ENCODE assay signal across 23 cellular contexts in the genomic region with DNA sequence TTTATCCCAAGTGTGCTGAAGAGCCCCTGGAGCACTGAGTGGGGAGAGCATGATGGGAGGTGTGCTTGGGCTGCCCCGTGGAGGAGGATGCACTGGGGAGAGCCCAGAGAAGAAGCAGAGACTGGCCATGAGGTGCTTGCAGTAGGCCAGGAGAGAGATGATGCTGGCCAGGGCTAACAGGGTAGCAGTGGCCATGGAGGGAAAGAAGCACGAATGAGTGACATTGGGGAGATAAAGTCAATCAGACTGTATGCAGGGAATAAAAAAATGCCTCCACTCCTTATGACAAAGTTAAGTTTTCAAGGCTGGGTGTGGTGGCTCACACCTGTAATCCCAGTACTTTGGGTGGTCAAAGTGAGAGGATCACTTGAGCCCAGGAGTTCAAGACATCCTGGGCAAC. TPM values are rescaled to one million over a fixed set of nuclear protein-coding genes. Genes with fewer than 3 reads are reported as not detected.
DNase-seq lines count a peak whose midpoint lies in the region; ATAC-seq and TF ChIP-seq lines count a peak whose summit lies in the region.
"Had no signal": no experiment of that assay in that cellular context is flagged by ENCODE, and none has a peak within 500 bp of the region (broad histone marks: within the 10 kb centered on the region; RNA-seq: fewer than 3 reads in every experiment).

No MANE protein-coding gene starts in this region.

- no peak overlapping the region for H2BK12ac ChIP-seq in H9 (ENCODE audit: insufficient read length, low read depth, low read length)

- H3K56ac ChIP-seq in H9 (ENCODE audit: insufficient read length, low read depth, low read length), result no peak overlapping the region

- H4K5ac ChIP-seq in H9 (ENCODE audit: insufficient read length, low read depth, low read length), result no peak overlapping the region

- H3K9me3 ChIP-seq in H9 (ENCODE audit: control insufficient read depth, low read depth, low read length) (no peaks in the 10 kb centered on the region), endodermal cell (ENCODE audit: control insufficient read depth, low read length) (no peaks in the 10 kb centered on the region), vagina (no peaks in the 10 kb centered on the region)
- H3K9me3 ChIP-seq: A549; BLaER1 treated with 17β-estradiol and CSF1 and Interleukin-3, amounts not matched to agents 10 nM and 100 nM; Caco-2 had no signal

- no peak overlapping the region for H2BK15ac ChIP-seq in H9 (ENCODE audit: low read depth, low read length)

- no peak for TF ChIP-seq POLR2A in vagina (IDR thresholded peaks at IDR 0.05)

- peaks cover 0 to 2% of the 10 kb centered on the region in 2 experiments; a peak in 4 of 5 replicates for H3K9me3 Mint-ChIP-seq in H9
- no peaks in the 10 kb centered on the region for H3K9me3 Mint-ChIP-seq in endodermal cell
- H3K9me3 Mint-ChIP-seq in activated CD4-positive, alpha-beta memory T cell treated with anti-CD3 and anti-CD28 coated beads, Interleukin-2, amount 10 ng/mL, durations not matched to agents 7 days and 5 days, result no peaks in the 10 kb centered on the region
- H3K9me3 Mint-ChIP-seq: CD4-positive, alpha-beta T cell; CD8-positive, alpha-beta T cell had no signal

- ATAC-seq in activated CD4-positive, CD25-positive, alpha-beta regulatory T cell treated with anti-CD3 and anti-CD28 coated beads, Interleukin-2, amount 50 U/mL, for 24 hours, result no peak
- ATAC-seq: A549; CD8-positive, alpha-beta T cell; GM12878 had no signal

- H3K4me3 ChIP-seq in endodermal cell (ENCODE audit: low read length), result no peak overlapping the region
- no peak overlapping the region for H3K4me3 ChIP-seq in vagina
- H3K4me3 ChIP-seq: A549; BLaER1 treated with 17β-estradiol and CSF1 and Interleukin-3, amounts not matched to agents 10 nM and 100 nM; GM12878 had no signal

- CTCF ChIA-PET in activated CD4-positive, alpha-beta memory T cell treated with anti-CD3 and anti-CD28 coated beads, Interleukin-2, amount 10 ng/mL, durations not matched to agents 7 days and 5 days (lab: Charles Lee), result interaction anchor here (3.2 kb wide), 1 partner anchor 110 kb away, joined by 20 read pairs; no protein-coding TSS in a partner anchor

- no peak overlapping the region for H3K9ac ChIP-seq in H9 (ENCODE audit: extremely low read depth, insufficient read length, low read length)
- no peak overlapping the region for H3K9ac ChIP-seq in endodermal cell (ENCODE audit: extremely low read depth, low read length, poor library complexity, severe bottlenecking)
- H3K9ac ChIP-seq: BLaER1 treated with 17β-estradiol and CSF1 and Interleukin-3, amounts not matched to agents 10 nM and 100 nM had no signal

- peaks cover 1% of the 10 kb centered on the region; the same call in 1 of the 2 replicates for H3K27me3 Mint-ChIP-seq in H9 (ENCODE audit: low read depth)
- peaks cover 7% of the 10 kb centered on the region for H3K27me3 Mint-ChIP-seq in endodermal cell (ENCODE audit: insufficient read depth)
- H3K27me3 Mint-ChIP-seq in activated CD4-positive, alpha-beta memory T cell treated with anti-CD3 and anti-CD28 coated beads, Interleukin-2, amount 10 ng/mL, durations not matched to agents 7 days and 5 days, result peaks cover 4% of the 10 kb centered on the region
- H3K27me3 Mint-ChIP-seq: CD4-positive, alpha-beta T cell had no signal

- H3K4me1 Mint-ChIP-seq in H9 (peaks cover 23 to 29% of the 10 kb centered on the region in 2 experiments), endodermal cell (peaks cover 6% of the 10 kb centered on the region)
- peaks cover 9% of the 10 kb centered on the region for H3K4me1 Mint-ChIP-seq in activated CD4-positive, alpha-beta memory T cell treated with anti-CD3 and anti-CD28 coated beads, Interleukin-2, amount 10 ng/mL, durations not matched to agents 7 days and 5 days

- H3K4me2 ChIP-seq in H9 (ENCODE audit: insufficient read depth, insufficient read length, low read length), result no peak overlapping the region
- H3K4me2 ChIP-seq: A549; BLaER1 treated with 17β-estradiol and CSF1 and Interleukin-3, amounts not matched to agents 10 nM and 100 nM had no signal

- peak overlapping the region in 1 of 3 experiments; percentile 89; a peak in 1 of 7 replicates for H3K27ac Mint-ChIP-seq in H9
- no peak overlapping the region for H3K27ac Mint-ChIP-seq in endodermal cell
- no peak overlapping the region for H3K27ac Mint-ChIP-seq in activated CD4-positive, alpha-beta memory T cell treated with anti-CD3 and anti-CD28 coated beads, Interleukin-2, amount 10 ng/mL, durations not matched to agents 7 days and 5 days
- H3K27ac Mint-ChIP-seq: B cell; CD4-positive, alpha-beta T cell; CD8-positive, alpha-beta T cell had no signal

- no peaks in the 10 kb centered on the region for H4K20me1 ChIP-seq in H9 (ENCODE audit: control insufficient read depth, insufficient read depth, insufficient read length)
- H4K20me1 ChIP-seq: BLaER1 treated with 17β-estradiol and CSF1 and Interleukin-3, amounts not matched to agents 10 nM and 100 nM had no signal

- H3K18ac ChIP-seq in H9 (ENCODE audit: insufficient read length, low read depth, low read length), result no peak overlapping the region

- H3K79me2 ChIP-seq in H9 (ENCODE audit: insufficient read depth, low read length), result no peaks in the 10 kb centered on the region

- H4K8ac ChIP-seq in H9 (replicated peaks; ENCODE audit: insufficient read length, low read depth, low read length), result no peak overlapping the region

- no peak overlapping the region for H4K91ac ChIP-seq in H9 (ENCODE audit: insufficient read length, low read depth, low read length)

- H3K4ac ChIP-seq in H9 (ENCODE audit: low read depth, low read length), result no peak overlapping the region

- no CpG with 5 or more reads among the region's 2 CpGs for WGBS in H9 (ENCODE audit: extremely low coverage, insufficient read length, low lambda C conversion rate)
- 83 to 93% methylated on average over 2 of the region's 2 CpGs for WGBS in endodermal cell (ENCODE audit: insufficient coverage in 1 of 2, insufficient read length in 1 of 2), 2 experiments

- intact Hi-C loops in posterior vena cava (cut with DNase I), result no loop called here
- intact Hi-C loops in vagina (cut with DNase I), result loop anchor here (5.0 kb wide), 1 partner anchor 112 kb away; no protein-coding TSS in a partner anchor

- no peak overlapping the region for H3T11ph ChIP-seq in H9 (ENCODE audit: low read length)

- H3K27ac ChIP-seq in H9 (ENCODE audit: insufficient read length, low read depth, low read length) (no peak overlapping the region), endodermal cell (ENCODE audit: low read depth, low read length) (no peak overlapping the region), vagina (no peak overlapping the region)
- H3K27ac ChIP-seq: 22Rv1; A549; BLaER1 treated with 17β-estradiol and CSF1 and Interleukin-3, amounts not matched to agents 10 nM and 100 nM; C4-2B had no signal

- no peak overlapping the region for H2AFZ ChIP-seq in H9 (ENCODE audit: low read length)

- H3K4me1 ChIP-seq in H9 (ENCODE audit: insufficient read depth, low read length), result no peaks in the 10 kb centered on the region; the same call in 1 of the 2 replicates
- no peaks in the 10 kb centered on the region for H3K4me1 ChIP-seq in endodermal cell (ENCODE audit: control insufficient read depth, insufficient read depth, low read length)
- H3K4me1 ChIP-seq in vagina, result peaks cover 24% of the 10 kb centered on the region

- H3K36me3 Mint-ChIP-seq in H9 (ENCODE audit: insufficient read depth in 1 of 3, low read depth in 3 of 3), result peaks cover 0 to 4% (median 2%) of the 10 kb centered on the region in 3 experiments; a peak in 4 of 7 replicates
- H3K36me3 Mint-ChIP-seq in endodermal cell (ENCODE audit: low read depth), result no peaks in the 10 kb centered on the region
- H3K36me3 Mint-ChIP-seq in activated CD4-positive, alpha-beta memory T cell treated with anti-CD3 and anti-CD28 coated beads, Interleukin-2, amount 10 ng/mL, durations not matched to agents 7 days and 5 days (ENCODE audit: low read depth), result no peaks in the 10 kb centered on the region
- H3K36me3 Mint-ChIP-seq: CD8-positive, alpha-beta T cell had no signal

- H3K36me3 ChIP-seq in endodermal cell (ENCODE audit: control insufficient read depth, insufficient read depth, low read length), result no peaks in the 10 kb centered on the region
- H3K36me3 ChIP-seq in vagina, result no peaks in the 10 kb centered on the region
- H3K36me3 ChIP-seq: BLaER1 treated with 17β-estradiol and CSF1 and Interleukin-3, amounts not matched to agents 10 nM and 100 nM had no signal

- no peak overlapping the region for H2AK5ac ChIP-seq in H9 (ENCODE audit: insufficient read length, low read length)

- H3K23ac ChIP-seq in H9 (ENCODE audit: insufficient read length, low read depth, low read length), result no peak overlapping the region

- H2BK120ac ChIP-seq in H9 (ENCODE audit: low read depth, low read length, poor library complexity, severe bottlenecking), result no peak overlapping the region

- no peaks in the 10 kb centered on the region for H3K23me2 ChIP-seq in H9 (ENCODE audit: insufficient read length, low read depth, low read length, poor library complexity, severe bottlenecking)

- DNase-seq in H9, result peak; percentile 21
- DNase-seq in endodermal cell, result peak; percentile 13
- DNase-seq in posterior vena cava (ENCODE audit: low spot score), result peak; percentile 17
- DNase-seq in vagina (ENCODE audit: extremely low spot score in 2 of 2), result peak; percentile 67 to 75
- no peak for DNase-seq in NK-92 treated with Interleukin-12 subunit alpha and Interleukin-12 subunit beta, amount 100 ng/mL, for 24 hours (lab: John Stamatoyannopoulos, UW)
- DNase-seq in activated CD4-positive, alpha-beta memory T cell treated with anti-CD3 and anti-CD28 coated beads, Interleukin-2, amount 10 ng/mL, durations not matched to agents 7 days and 5 days, result no peak
- DNase-seq: AML-193; Caco-2; Calu3; CD4-positive, alpha-beta T cell; DMS53; DMS79; DND-41; EL; GDM1 had no signal

- H3K27me3 ChIP-seq in H9 (ENCODE audit: insufficient read depth, low read length) (no peaks in the 10 kb centered on the region), endodermal cell (ENCODE audit: control insufficient read depth, insufficient read depth, low read length, poor library complexity, severe bottlenecking) (no peaks in the 10 kb centered on the region), vagina (no peaks in the 10 kb centered on the region)
- H3K27me3 ChIP-seq: BLaER1 treated with 17β-estradiol and CSF1 and Interleukin-3, amounts not matched to agents 10 nM and 100 nM had no signal

- H3K14ac ChIP-seq in H9 (ENCODE audit: insufficient read depth, low read length), result no peak overlapping the region

- POLR2A ChIA-PET in activated CD4-positive, alpha-beta memory T cell treated with anti-CD3 and anti-CD28 coated beads, Interleukin-2, amount 10 ng/mL, durations not matched to agents 7 days and 5 days (lab: Charles Lee), result no interaction called here

- H3K4me3 Mint-ChIP-seq in H9, result no peak overlapping the region
- no peak overlapping the region for H3K4me3 Mint-ChIP-seq in endodermal cell
- no peak overlapping the region for H3K4me3 Mint-ChIP-seq in activated CD4-positive, alpha-beta memory T cell treated with anti-CD3 and anti-CD28 coated beads, Interleukin-2, amount 10 ng/mL, durations not matched to agents 7 days and 5 days
- H3K4me3 Mint-ChIP-seq: B cell; CD4-positive, alpha-beta T cell; CD8-positive, alpha-beta T cell had no signal

- no peak overlapping the region for H2BK5ac ChIP-seq in H9 (ENCODE audit: insufficient read length, low read length)

- H2BK20ac ChIP-seq in H9 (ENCODE audit: low read depth, low read length, poor library complexity, severe bottlenecking), result no peak overlapping the region

- no peaks in the 10 kb centered on the region for H3K79me1 ChIP-seq in H9 (ENCODE audit: insufficient read depth, low read depth, low read length, poor library complexity, severe bottlenecking)

- no peak for TF ChIP-seq CTCF in H9 (conservative IDR thresholded peaks at IDR 0.05)
- no peak for TF ChIP-seq CTCF in endodermal cell (conservative IDR thresholded peaks at IDR 0.05)
- TF ChIP-seq CTCF in vagina (IDR thresholded peaks at IDR 0.05), result no peak

RNA-seq across cellular contexts. Expression of gene TMEM220, which starts 5.4 kb away (rescaled TPM):
- total RNA-seq in H9 (2021), result 6.1 and 7.1 TPM in 2 replicates
- 10 to 100 TPM in 1 of 2 donors, 1 to 10 TPM in 1; 1.4 to 10.9 TPM for total RNA-seq in endodermal cell
- polyA plus RNA-seq in endodermal cell (2013, experiment 1 of 2), result 1.7 TPM
- polyA plus RNA-seq in endodermal cell (2013, experiment 2 of 2), result 0.41 TPM
- 10 to 100 TPM; 11.8 to 15.2 TPM for total RNA-seq in posterior vena cava
- 10.3 TPM for total RNA-seq in vagina
- total RNA-seq in activated CD4-positive, alpha-beta memory T cell treated with anti-CD3 and anti-CD28 coated beads, Interleukin-2, amount 10 ng/mL, durations not matched to agents 7 days and 5 days, result under 1 TPM; 0.10 to 0.78 TPM
- total RNA-seq: Caco-2, Calu3 had no signal

RNA-seq across cellular contexts. Expression of gene ADPRM, which starts 37.9 kb away (rescaled TPM):
- 5.1 and 7.1 TPM in 2 replicates for total RNA-seq in H9 (2021)
- 1 to 10 TPM; 6.8 to 8.9 TPM for total RNA-seq in endodermal cell
- polyA plus RNA-seq in endodermal cell (2013, experiment 1 of 2), result 15.5 TPM
- polyA plus RNA-seq in endodermal cell (2013, experiment 2 of 2), result 11.5 TPM
- 10 to 100 TPM in 1 of 2 donors, 1 to 10 TPM in 1; 8.5 to 12.0 TPM for total RNA-seq in posterior vena cava
- total RNA-seq in vagina, result 18.7 TPM
- total RNA-seq in activated CD4-positive, alpha-beta memory T cell treated with anti-CD3 and anti-CD28 coated beads, Interleukin-2, amount 10 ng/mL, durations not matched to agents 7 days and 5 days, result 10 to 100 TPM; 15.3 to 15.4 TPM

RNA-seq across cellular contexts. Expression of gene SCO1, which starts 37.9 kb away (rescaled TPM):
- total RNA-seq in H9 (2021) (60.3 and 63.6 TPM in 2 replicates), endodermal cell (10 to 100 TPM; 43.3 to 43.9 TPM), posterior vena cava (10 to 100 TPM; 21.7 to 25.8 TPM), vagina (38.8 TPM)
- 27.9 TPM for polyA plus RNA-seq in endodermal cell (2013, experiment 1 of 2)
- polyA plus RNA-seq in endodermal cell (2013, experiment 2 of 2), result 25.1 TPM
- total RNA-seq in activated CD4-positive, alpha-beta memory T cell treated with anti-CD3 and anti-CD28 coated beads, Interleukin-2, amount 10 ng/mL, durations not matched to agents 7 days and 5 days, result 10 to 100 TPM; 19.9 to 24.5 TPM

Comparison
In these comparisons a context has a peak if more than half of its experiments do, and no peak if none do; other contexts are left out.
1. DNase-seq: peak in H9 (single experiment), endodermal cell (single experiment), posterior vena cava (single experiment) and vagina (2 of 2); none in NK-92 treated with Interleukin-12 subunit alpha and Interleukin-12 subunit beta, amount 100 ng/mL, for 24 hours (single experiment) and activated CD4-positive, alpha-beta memory T cell treated with anti-CD3 and anti-CD28 coated beads, Interleukin-2, amount 10 ng/mL, durations not matched to agents 7 days and 5 days (single experiment).